1 cellular context compared by ENCODE assay signal in genomic region chr19:12790628-12791344, GRCh38.
TF ChIP-seq lines count a peak whose summit lies in the region.

No MANE protein-coding gene starts in this region.

TF ChIP-seq in IMR-90, 13 proteins besides CTCF, POLR2A, EP300 and RAD21:
- peak; percentile 75; the same call in 1 of the 2 replicates for TF ChIP-seq BHLHE40 (IDR thresholded peaks at IDR 0.05; ENCODE audit: low read depth, low read length)
- TF ChIP-seq CHD1 (IDR thresholded peaks at IDR 0.05; ENCODE audit: low read depth, low read length), result no peak
TF ChIP-seq in IMR-90: peak in this region for 1.
